17 cellular contexts compared by ENCODE assay signal in genomic region chr13:34816543-34816942, GRCh38.
A peak's percentile ranks its signal among the peaks of the same experiment; 100 is the strongest.
DNase-seq lines count a peak whose midpoint lies in the region; ATAC-seq and TF ChIP-seq lines count a peak whose summit lies in the region.
"Had no signal": no experiment of that assay in that cellular context is flagged by ENCODE, and none has a peak within 500 bp of the region (broad histone marks: within the 10 kb centered on the region; RNA-seq: fewer than 3 reads in every experiment).

No MANE protein-coding gene starts in this region.

- H3K79me2 ChIP-seq in GM23338 (replicated peaks; ENCODE audit: insufficient read depth) = no peaks in the 10 kb centered on the region

- H3K9me3 ChIP-seq in tibial artery = peaks cover 0 to 4% (median 2%) of the 10 kb centered on the region in 3 donors
- H3K9me3 ChIP-seq: prostate gland had no signal

- ATAC-seq in GM23338 (no peak; the same call in 2 of the 3 replicates), GM18858 (IDR thresholded peaks at IDR 0.05; ENCODE audit: unreplicated experiment) (no peak), GM19324 (IDR thresholded peaks at IDR 0.05; ENCODE audit: low FRiP score, unreplicated experiment) (no peak), HG03159 (IDR thresholded peaks at IDR 0.05; ENCODE audit: unreplicated experiment) (no peak)
- ATAC-seq: HCT116 had no signal

- H3K27me3 Mint-ChIP-seq in GM23338 (ENCODE audit: insufficient read depth, low read depth, poor library complexity) = no peaks in the 10 kb centered on the region
- H3K27me3 Mint-ChIP-seq: activated B cell treated with CpG ODN at 0.5 μM for 24 hours; central memory CD8-positive, alpha-beta T cell had no signal

- peak overlapping the region; percentile 87 for H3K27ac Mint-ChIP-seq in GM23338
- H3K27ac Mint-ChIP-seq: activated B cell treated with CpG ODN at 0.5 μM for 24 hours had no signal

- H3K36me3 ChIP-seq in GM23338 (ENCODE audit: insufficient read depth) = no peaks in the 10 kb centered on the region
- H3K36me3 ChIP-seq in tibial artery = no peaks in the 10 kb centered on the region
- H3K36me3 ChIP-seq: prostate gland had no signal

- peak overlapping the region; percentile 52 for H3K4me2 ChIP-seq in GM23338
- H3K4me2 ChIP-seq: PC-9 had no signal

- no peaks in the 10 kb centered on the region for H3F3A ChIP-seq in GM23338 (replicated peaks; ENCODE audit: low read depth)

- intact Hi-C loops in tibial artery (cut with DNase I; ENCODE audit: low total_unique reads) = no loop called here

- H3K4me3 ChIP-seq in GM23338 (peak overlapping the region; percentile 0; the same call in 1 of the 2 replicates), tibial artery (no peak overlapping the region)
- H3K4me3 ChIP-seq: PC-9, prostate gland had no signal

- H3K4me1 ChIP-seq in GM23338 (ENCODE audit: insufficient read depth) (peaks cover 24% of the 10 kb centered on the region), tibial artery (peaks cover 0 to 17% (median 13%) of the 10 kb centered on the region in 4 donors)
- H3K4me1 ChIP-seq: prostate gland had no signal

- peaks cover 29% of the 10 kb centered on the region for H3K4me1 Mint-ChIP-seq in GM23338
- H3K4me1 Mint-ChIP-seq: activated B cell treated with CpG ODN at 0.5 μM for 24 hours; central memory CD8-positive, alpha-beta T cell had no signal

- peaks cover 22% of the 10 kb centered on the region for H3K9me3 Mint-ChIP-seq in GM23338

- no peaks in the 10 kb centered on the region for H4K20me1 ChIP-seq in GM23338 (replicated peaks; ENCODE audit: insufficient read depth)

- no peak overlapping the region for H3K4me3 Mint-ChIP-seq in GM23338
- H3K4me3 Mint-ChIP-seq: activated B cell treated with CpG ODN at 0.5 μM for 24 hours; central memory CD8-positive, alpha-beta T cell had no signal

- no peak overlapping the region for H2AFZ ChIP-seq in GM23338
- H2AFZ ChIP-seq: PC-9 had no signal

- H3K27me3 ChIP-seq in GM23338 (ENCODE audit: insufficient read depth) (no peaks in the 10 kb centered on the region), tibial artery (no peaks in the 10 kb centered on the region)

- peaks cover 24% of the 10 kb centered on the region for H3K36me3 Mint-ChIP-seq in GM23338 (ENCODE audit: low read depth)

- peaks cover 5% of the 10 kb centered on the region; the same call in 1 of the 2 replicates for H3K9me2 ChIP-seq in GM23338 (ENCODE audit: insufficient read depth)

- TF ChIP-seq CTCF in GM23338 (conservative IDR thresholded peaks at IDR 0.05; ENCODE audit: low read depth in 2 of 2) (no peak), tibial artery (IDR thresholded peaks at IDR 0.05) (no peak)

- no peak for DNase-seq in GM23338 (ENCODE audit: low spot score)
- peak; percentile 80 for DNase-seq in dedifferentiated amniotic fluid mesenchymal stem cell (ENCODE audit: extremely low spot score)
- DNase-seq in kidney tubule cell (ENCODE audit: low spot score) = peak; percentile 8
- DNase-seq in tibial artery = no peak
- DNase-seq in NOMO-1 treated with dmso at 0.1 percent for 144 hours (lab: John Stamatoyannopoulos, UW; ENCODE audit: unreplicated experiment) = no peak
- DNase-seq: activated B cell treated with CpG ODN at 0.5 μM for 24 hours; GDM1; NCI-H446; PC-9; stimulated activated CD4-positive, alpha-beta T cell treated with anti-CD3 and anti-CD28 coated beads, Interleukin-1b, Interleukin-23, amount 100 ng/mL, for 48 hours had no signal

- peak overlapping the region; percentile 68 for H3K27ac ChIP-seq in GM23338 (ENCODE audit: low read depth)
- peak overlapping the region; percentile 12 to 26 for H3K27ac ChIP-seq in tibial artery
- H3K27ac ChIP-seq: epithelial cell of prostate, PC-9 had no signal

TF ChIP-seq in GM23338, 12 proteins besides CTCF, POLR2A, EP300 and RAD21:
- TF ChIP-seq EZH2 (IDR thresholded peaks at IDR 0.05; ENCODE audit: low read depth, unreplicated experiment) (no peak), EZH2phosphoT487 (IDR thresholded peaks at IDR 0.05; ENCODE audit: unreplicated experiment) (no peak)

Comparison
In these comparisons a context has a peak if more than half of its experiments do, and no peak if none do; other contexts are left out.
1. DNase-seq: peak in dedifferentiated amniotic fluid mesenchymal stem cell (single experiment) and kidney tubule cell (single experiment); none in GM23338 (single experiment), tibial artery (0 of 2) and NOMO-1 treated with dmso at 0.1 percent for 144 hours (single experiment).